In genomic region chr2:118013221-118013723, GRCh38 we compare ENCODE assay signal across 8 cellular contexts. TPM values are rescaled to one million over a fixed set of nuclear protein-coding genes. Genes with fewer than 3 reads are reported as not detected.
DNase-seq lines count a peak whose midpoint lies in the region; ATAC-seq, FAIRE-seq and TF ChIP-seq lines count a peak whose summit lies in the region.

No MANE protein-coding gene starts in this region.

- H3K4me2 ChIP-seq in hepatocyte, result peak overlapping the region; percentile 91

- ATAC-seq in HG03159 (IDR thresholded peaks at IDR 0.05; ENCODE audit: unreplicated experiment), result peak; percentile 37

- DNase-seq in C1 segment of cervical spinal cord (lab: John Stamatoyannopoulos, UW), result peak in 11 of 14 donors; percentile 12 to 66 (median 52)
- peak; percentile 33 for DNase-seq in GM19239 (ENCODE audit: insufficient read length, low spot score)
- peak; percentile 55 for DNase-seq in RWPE1 (ENCODE audit: low spot score)
- no peak for DNase-seq in astrocyte of the cerebellum (ENCODE audit: low read depth)
- peak; percentile 73 for DNase-seq in hepatocyte (ENCODE audit: low spot score)
- DNase-seq in SKM-1 treated with dmso at 0.1 percent for 144 hours (lab: John Stamatoyannopoulos, UW; ENCODE audit: unreplicated experiment), result no peak

- TF ChIP-seq CTCF in RWPE1 (conservative IDR thresholded peaks at IDR 0.05; ENCODE audit: low read depth), result no peak
- TF ChIP-seq CTCF in astrocyte of the cerebellum (IDR thresholded peaks at IDR 0.05; ENCODE audit: low read depth, low read length, missing control alignments), result no peak
- TF ChIP-seq CTCF in hepatocyte (IDR thresholded peaks at IDR 0.05; ENCODE audit: poor library complexity), result no peak

- no peaks in the 10 kb centered on the region for H3K9me2 ChIP-seq in hepatocyte (replicated peaks; ENCODE audit: insufficient read depth)

- peak overlapping the region; percentile 83 for H3K9ac ChIP-seq in rectal smooth muscle tissue (ENCODE audit: low read length)

- no peaks in the 10 kb centered on the region for H3K36me3 ChIP-seq in hepatocyte (replicated peaks; ENCODE audit: insufficient read depth, low read depth)
- peaks cover 4% of the 10 kb centered on the region for H3K36me3 ChIP-seq in rectal smooth muscle tissue (ENCODE audit: control insufficient read depth, insufficient read depth, low read length)

- POLR2A ChIA-PET in RWPE1 (lab: Yijun Ruan, JAX; ENCODE audit: low non-redundant PET), result no interaction called here

- no peaks in the 10 kb centered on the region for H3K9me3 ChIP-seq in hepatocyte (ENCODE audit: low read depth)

- H2AFZ ChIP-seq in hepatocyte, result peak overlapping the region; percentile 99

- H3K4me3 ChIP-seq in astrocyte of the cerebellum (ENCODE audit: low read depth, low read length) (peak overlapping the region; percentile 98), hepatocyte (peak overlapping the region; percentile 98), rectal smooth muscle tissue (ENCODE audit: low read length) (peak overlapping the region; percentile 95)

- CTCF ChIA-PET in RWPE1 (lab: Yijun Ruan, JAX), result interaction anchor here (0.9 kb wide), 1 partner anchor 10 kb away, joined by 4 read pairs; no protein-coding TSS in a partner anchor

- H3K27ac ChIP-seq in RWPE1 (peak overlapping the region; percentile 86), hepatocyte (peak overlapping the region; percentile 96), rectal smooth muscle tissue (ENCODE audit: low read depth, low read length) (peak overlapping the region; percentile 79)

- WGBS in hepatocyte (ENCODE audit: low lambda C conversion rate, missing lambda C conversion rate), result 2% methylated on average over 20 of the region's 48 CpGs

- H4K20me1 ChIP-seq in hepatocyte (ENCODE audit: insufficient read depth, poor library complexity, severe bottlenecking), result peaks cover 35% of the 10 kb centered on the region

- H3K27me3 ChIP-seq in hepatocyte (no peaks in the 10 kb centered on the region), rectal smooth muscle tissue (ENCODE audit: control insufficient read depth, insufficient read depth, low read length) (no peaks in the 10 kb centered on the region)

- FAIRE-seq in GM19239 (lab: Jason Lieb, UNC), result no peak

- in situ Hi-C loops in astrocyte of the cerebellum (cut with HindIII; ENCODE audit: low sequenced_read_pairs), result no loop called here

- peaks cover 3% of the 10 kb centered on the region for H3K4me1 ChIP-seq in hepatocyte (ENCODE audit: insufficient read depth)
- peaks cover 6% of the 10 kb centered on the region for H3K4me1 ChIP-seq in rectal smooth muscle tissue (ENCODE audit: control insufficient read depth, insufficient read depth, low read length)

- peaks cover 53% of the 10 kb centered on the region for H3K79me2 ChIP-seq in hepatocyte

RNA-seq across cellular contexts. Expression of gene CCDC93, which starts 0.6 kb away (rescaled TPM):
- 23.0 and 37.4 TPM in 2 replicates for total RNA-seq in hepatocyte
- 13.2 and 16.8 TPM in 2 replicates for polyA plus RNA-seq in hepatocyte

Comparison
In these comparisons a context has a peak if more than half of its experiments do, and no peak if none do; other contexts are left out.
1. DNase-seq: peak in C1 segment of cervical spinal cord (11 of 14), GM19239 (single experiment), RWPE1 (single experiment) and hepatocyte (single experiment); none in astrocyte of the cerebellum (single experiment) and SKM-1 treated with dmso at 0.1 percent for 144 hours (single experiment).
2. Peak in every context shown above with its lines, with median percentiles within 50 percentile points of each other: H3K27ac ChIP-seq and H3K4me3 ChIP-seq.